In genomic region chr13:113584205-113584869, GRCh38 we compare ENCODE assay signal across 8 cellular contexts.
DNase-seq lines count a peak whose midpoint lies in the region; ATAC-seq and TF ChIP-seq lines count a peak whose summit lies in the region.

Gene TFDP1 (plus strand): TSS chr13:113584753. CDS start chr13:113585838, 1,085 bp downstream.

- no peaks in the 10 kb centered on the region for H3K9me3 Mint-ChIP-seq in T-helper 2 cell treated with Interferon-gamma antibody and Interleukin-4, amounts not matched to agents 5 μg/mL and 100 μg/mL, for 36 hours

- H3K27me3 Mint-ChIP-seq in T-helper 2 cell treated with Interferon-gamma antibody and Interleukin-4, amounts not matched to agents 5 μg/mL and 100 μg/mL, for 36 hours (ENCODE audit: low read depth) = no peaks in the 10 kb centered on the region

- peak within 1 kb of the TSS; percentile 94 for H3K27ac Mint-ChIP-seq in T-helper 2 cell treated with Interferon-gamma antibody and Interleukin-4, amounts not matched to agents 5 μg/mL and 100 μg/mL, for 36 hours

- H3K4me1 Mint-ChIP-seq in T-helper 2 cell treated with Interferon-gamma antibody and Interleukin-4, amounts not matched to agents 5 μg/mL and 100 μg/mL, for 36 hours (ENCODE audit: low read depth) = peaks cover 29% of the 10 kb centered on the region

- ATAC-seq in HG02970 (IDR thresholded peaks at IDR 0.05; ENCODE audit: low FRiP score, unreplicated experiment) = peak; percentile 80

- H3K4me3 ChIP-seq in astrocyte of the spinal cord (ENCODE audit: low read depth, low read length) = peak within 1 kb of the TSS; percentile 50

- in situ Hi-C loops in astrocyte of the spinal cord (cut with HindIII; ENCODE audit: low sequenced_read_pairs) = no loop called here

- peak; percentile 56 for DNase-seq in NCI-H2107 treated with DMSO at 0.1 percent for 48 hours (lab: John Stamatoyannopoulos, UW; ENCODE audit: unreplicated experiment)
- DNase-seq in NCI-H2107 (lab: John Stamatoyannopoulos, UW) = no peak
- peak; percentile 82 to 86 for DNase-seq in NCI-H187 (lab: John Stamatoyannopoulos, UW)
- peak; percentile 91 for DNase-seq in T-helper 2 cell treated with Interferon-gamma antibody and Interleukin-4, amounts not matched to agents 5 μg/mL and 100 μg/mL, for 36 hours (ENCODE audit: low spot score)
- DNase-seq in astrocyte of the spinal cord (ENCODE audit: low read depth, low spot score) = peak; percentile 80
- DNase-seq in hippocampal formation (lab: John Stamatoyannopoulos, UW) = peak; percentile 43 to 58
- peak; percentile 94 for DNase-seq in retina

- H3K4me3 Mint-ChIP-seq in T-helper 2 cell treated with Interferon-gamma antibody and Interleukin-4, amounts not matched to agents 5 μg/mL and 100 μg/mL, for 36 hours = peak within 1 kb of the TSS; percentile 95

- peaks cover 28% of the 10 kb centered on the region for H3K36me3 Mint-ChIP-seq in T-helper 2 cell treated with Interferon-gamma antibody and Interleukin-4, amounts not matched to agents 5 μg/mL and 100 μg/mL, for 36 hours (ENCODE audit: low read depth)

- no peak for TF ChIP-seq CTCF in astrocyte of the spinal cord (IDR thresholded peaks at IDR 0.05; ENCODE audit: low read depth, low read length)
